ENCODE assay signal across 8 cellular contexts in the genomic region with DNA sequence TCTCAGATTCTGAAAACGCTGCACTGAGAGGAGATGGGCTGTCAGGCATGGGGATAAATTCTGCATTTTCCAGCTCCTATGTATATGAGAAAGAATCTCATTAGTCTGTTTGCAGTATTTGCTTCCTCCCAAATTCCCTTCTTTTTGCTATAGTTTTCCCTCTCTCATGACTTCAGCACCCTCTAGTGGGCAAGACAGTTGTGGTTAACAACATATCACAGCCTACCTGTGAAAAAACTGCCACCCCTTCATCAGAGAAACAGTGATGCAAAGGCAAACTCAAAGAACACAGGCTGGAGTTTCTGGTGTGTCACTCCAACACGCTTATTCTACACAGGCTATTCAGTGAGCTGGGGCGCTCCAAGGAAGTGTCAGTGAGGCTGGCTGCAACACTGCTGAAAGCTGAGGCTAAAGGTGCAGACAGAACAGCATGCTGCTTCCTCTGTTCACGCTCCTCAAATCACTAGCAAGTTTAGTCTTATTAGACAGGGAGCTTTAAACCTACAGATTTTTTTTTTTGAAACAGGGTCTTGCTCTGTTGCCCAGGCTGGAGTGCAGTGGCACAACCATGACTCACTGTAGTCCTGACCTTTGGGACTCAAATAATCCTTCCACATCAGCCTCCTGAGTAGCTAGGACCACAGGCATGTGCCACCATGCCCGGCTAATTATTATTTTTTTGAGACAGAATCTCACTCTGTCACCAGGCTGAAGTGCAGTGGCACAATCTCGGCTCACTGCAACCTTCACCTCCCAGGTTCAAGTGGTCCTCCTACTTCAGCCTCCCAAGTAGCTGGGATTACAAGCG. TPM values are rescaled to one million over a fixed set of nuclear protein-coding genes. Genes with fewer than 3 reads are reported as not detected.
DNase-seq lines count a peak whose midpoint lies in the region; ATAC-seq and TF ChIP-seq lines count a peak whose summit lies in the region.

No MANE protein-coding gene starts in this region.

- no peak for TF ChIP-seq POLR2A in testis (IDR thresholded peaks at IDR 0.05)

- H3K4me3 ChIP-seq in coronary artery = no peak overlapping the region
- no peak overlapping the region for H3K4me3 ChIP-seq in liver (ENCODE audit: low read depth in 1 of 3, low read length in 3 of 3)
- H3K4me3 ChIP-seq in testis = no peak overlapping the region

- H3K27me3 ChIP-seq in liver (ENCODE audit: control insufficient read depth in 4 of 4, insufficient read depth in 4 of 4, low read length in 3 of 4) = no peaks in the 10 kb centered on the region
- no peaks in the 10 kb centered on the region for H3K27me3 ChIP-seq in testis

- H3K9me3 ChIP-seq in liver (ENCODE audit: control insufficient read depth in 4 of 4, low read length in 3 of 4) = no peaks in the 10 kb centered on the region
- no peaks in the 10 kb centered on the region for H3K9me3 ChIP-seq in testis

- WGBS in liver = 68% methylated on average over 7 of the region's 7 CpGs
- WGBS in testis, 2 donors = 69 to 74% methylated on average over 7 of the region's 7 CpGs

- H3K9me3 Mint-ChIP-seq in activated T-cell treated with anti-CD3 and anti-CD28 coated beads, Interleukin-2, amount 50 U/mL, for 24 hours = no peaks in the 10 kb centered on the region
- no peaks in the 10 kb centered on the region for H3K9me3 Mint-ChIP-seq in T-cell

- CTCF ChIA-PET in T-cell (lab: Charles Lee) = interaction anchor here (0.5 to 2.5 kb wide), 18 partner anchors 8 to 480 kb away, joined by 3 to 30 read pairs (median 4); a partner anchor contains a TSS

- no peak overlapping the region for H3K27ac Mint-ChIP-seq in activated T-cell treated with anti-CD3 and anti-CD28 coated beads, Interleukin-2, amount 50 U/mL, for 24 hours
- no peak overlapping the region for H3K27ac Mint-ChIP-seq in T-cell

- H3K4me1 Mint-ChIP-seq in activated T-cell treated with anti-CD3 and anti-CD28 coated beads, Interleukin-2, amount 50 U/mL, for 24 hours (ENCODE audit: low read depth) = peaks cover under 1% of the 10 kb centered on the region
- H3K4me1 Mint-ChIP-seq in T-cell = no peaks in the 10 kb centered on the region

- no peak overlapping the region for H3K9ac ChIP-seq in liver (ENCODE audit: low read depth in 1 of 2, low read length in 2 of 2)

- ATAC-seq in T-cell (replicated peaks in 1 of 4) (peak in 3 of 4 experiments; percentile 63 to 68 (median 68)), GM21381 (IDR thresholded peaks at IDR 0.05; ENCODE audit: unreplicated experiment) (no peak)

- DNase-seq in activated T-cell treated with anti-CD3 and anti-CD28 coated beads for 1 hour (ENCODE audit: low read depth) = peak; percentile 24
- DNase-seq in activated T-cell treated with anti-CD3 and anti-CD28 coated beads, Interleukin-2, amount 50 U/mL, for 24 hours = no peak
- DNase-seq in NCI-H1105 (lab: John Stamatoyannopoulos, UW) = peak; percentile 55
- DNase-seq in T-cell = peak in 26 of 34 experiments; percentile 1 to 47 (median 22)
- DNase-seq in coronary artery (ENCODE audit: low spot score) = no peak
- peak; percentile 64 for DNase-seq in testis

- intact Hi-C loops in testis (cut with DNase I; ENCODE audit: low total_unique reads) = loop anchor here (10.0 kb wide), 1 partner anchor 174 kb away; no protein-coding TSS in a partner anchor

- TF ChIP-seq RAD21 in liver (IDR thresholded peaks at IDR 0.05) = peak; percentile 96 to 97

- no peaks in the 10 kb centered on the region for H3K4me1 ChIP-seq in liver (ENCODE audit: control insufficient read depth in 4 of 4, insufficient read depth in 4 of 4, low read length in 3 of 4)
- H3K4me1 ChIP-seq in testis = no peaks in the 10 kb centered on the region

- no peak overlapping the region for H3K4me3 Mint-ChIP-seq in activated T-cell treated with anti-CD3 and anti-CD28 coated beads, Interleukin-2, amount 50 U/mL, for 24 hours
- no peak overlapping the region for H3K4me3 Mint-ChIP-seq in T-cell

- no peaks in the 10 kb centered on the region for H3K27me3 Mint-ChIP-seq in activated T-cell treated with anti-CD3 and anti-CD28 coated beads, Interleukin-2, amount 50 U/mL, for 24 hours
- H3K27me3 Mint-ChIP-seq in T-cell = no peaks in the 10 kb centered on the region

- H3K27ac ChIP-seq in coronary artery = no peak overlapping the region
- no peak overlapping the region for H3K27ac ChIP-seq in liver (ENCODE audit: low read depth in 1 of 2, low read length in 2 of 2)
- H3K27ac ChIP-seq in testis = no peak overlapping the region

- TF ChIP-seq CTCF in coronary artery (IDR thresholded peaks at IDR 0.05) (peak; percentile 63), liver (IDR thresholded peaks at IDR 0.05; ENCODE audit: low read depth, low read length, missing input control) (peak; percentile 75), testis (IDR thresholded peaks at IDR 0.05) (peak; percentile 44 to 71 (median 62))

- POLR2A ChIA-PET in T-cell (lab: Charles Lee) = no interaction called here

- peaks cover 86% of the 10 kb centered on the region for H3K36me3 Mint-ChIP-seq in activated T-cell treated with anti-CD3 and anti-CD28 coated beads, Interleukin-2, amount 50 U/mL, for 24 hours (ENCODE audit: low read depth)
- H3K36me3 Mint-ChIP-seq in T-cell = peaks cover 46% of the 10 kb centered on the region

- H3K36me3 ChIP-seq in liver (ENCODE audit: control insufficient read depth in 4 of 4, insufficient read depth in 3 of 4, low read depth in 1 of 4, low read length in 3 of 4) (peaks cover 13 to 63% (median 48%) of the 10 kb centered on the region in 4 donors), testis (ENCODE audit: low read depth, missing control alignments) (no peaks in the 10 kb centered on the region)

TF ChIP-seq in liver, 16 proteins besides CTCF, POLR2A, EP300 and RAD21 (continues in another document):
- no peak for TF ChIP-seq EGR1 (IDR thresholded peaks at IDR 0.05; ENCODE audit: low read depth in 2 of 2)
- TF ChIP-seq FOXA2 (IDR thresholded peaks at IDR 0.05) = no peak
- TF ChIP-seq, protein P1, sequence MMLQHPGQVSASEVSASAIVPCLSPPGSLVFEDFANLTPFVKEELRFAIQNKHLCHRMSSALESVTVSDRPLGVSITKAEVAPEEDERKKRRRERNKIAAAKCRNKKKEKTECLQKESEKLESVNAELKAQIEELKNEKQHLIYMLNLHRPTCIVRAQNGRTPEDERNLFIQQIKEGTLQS (IDR thresholded peaks at IDR 0.05) = no peak
- TF ChIP-seq JUND (IDR thresholded peaks at IDR 0.05) = no peak
- TF ChIP-seq FOXA1 (IDR thresholded peaks at IDR 0.05) = no peak
- TF ChIP-seq, protein P2, sequence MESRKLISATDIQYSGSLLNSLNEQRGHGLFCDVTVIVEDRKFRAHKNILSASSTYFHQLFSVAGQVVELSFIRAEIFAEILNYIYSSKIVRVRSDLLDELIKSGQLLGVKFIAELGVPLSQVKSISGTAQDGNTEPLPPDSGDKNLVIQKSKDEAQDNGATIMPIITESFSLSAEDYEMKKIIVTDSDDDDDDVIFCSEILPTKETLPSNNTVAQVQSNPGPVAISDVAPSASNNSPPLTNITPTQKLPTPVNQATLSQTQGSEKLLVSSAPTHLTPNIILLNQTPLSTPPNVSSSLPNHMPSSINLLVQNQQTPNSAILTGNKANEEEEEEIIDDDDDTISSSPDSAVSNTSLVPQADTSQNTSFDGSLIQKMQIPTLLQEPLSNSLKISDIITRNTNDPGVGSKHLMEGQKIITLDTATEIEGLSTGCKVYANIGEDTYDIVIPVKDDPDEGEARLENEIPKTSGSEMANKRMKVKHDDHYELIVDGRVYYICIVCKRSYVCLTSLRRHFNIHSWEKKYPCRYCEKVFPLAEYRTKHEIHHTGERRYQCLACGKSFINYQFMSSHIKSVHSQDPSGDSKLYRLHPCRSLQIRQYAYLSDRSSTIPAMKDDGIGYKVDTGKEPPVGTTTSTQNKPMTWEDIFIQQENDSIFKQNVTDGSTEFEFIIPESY (IDR thresholded peaks at IDR 0.05) = no peak
- no peak for TF ChIP-seq HNF4G (IDR thresholded peaks at IDR 0.05)
- TF ChIP-seq, protein P3, sequence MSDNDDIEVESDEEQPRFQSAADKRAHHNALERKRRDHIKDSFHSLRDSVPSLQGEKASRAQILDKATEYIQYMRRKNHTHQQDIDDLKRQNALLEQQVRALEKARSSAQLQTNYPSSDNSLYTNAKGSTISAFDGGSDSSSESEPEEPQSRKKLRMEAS (IDR thresholded peaks at IDR 0.05) = no peak
- TF ChIP-seq RXRA (IDR thresholded peaks at IDR 0.05) = no peak
- TF ChIP-seq TAF1 (conservative IDR thresholded peaks at IDR 0.05) = no peak
- no peak for TF ChIP-seq GABPA (IDR thresholded peaks at IDR 0.05 in 1 of 2, conservative IDR thresholded peaks at IDR 0.05 in 1 of 2)
- TF ChIP-seq SP1 (IDR thresholded peaks at IDR 0.05) = no peak

RNA-seq across cellular contexts. Expression of a gene that starts 19.3 kb away (rescaled TPM):
- 1 to 10 TPM in 1 of 5 donors, under 1 TPM in 3, not detected in 1; 0.36 to 1.3 (median 0.56) TPM for total RNA-seq in T-cell
- total RNA-seq in liver = 1 to 10 TPM in 1 of 2 donors, under 1 TPM in 1; 0.56 to 5.9 TPM
- polyA plus RNA-seq in liver = 1 to 10 TPM; 3.4 to 3.6 TPM
- 10 to 100 TPM; 35.2 to 63.5 TPM for total RNA-seq in testis
- 233 TPM for polyA plus RNA-seq in testis (ENCODE audit: insufficient read depth, low read depth, low replicate concordance)

RNA-seq across cellular contexts. Expression of a gene that starts 24.9 kb away (rescaled TPM):
- 10 to 100 TPM; 15.3 to 26.1 (median 21.5) TPM for total RNA-seq in T-cell
- 1 to 10 TPM; 4.9 to 7.5 TPM for total RNA-seq in liver
- polyA plus RNA-seq in liver = 1 to 10 TPM; 2.1 to 3.1 TPM
- 10 to 100 TPM; 20.1 to 24.4 TPM for total RNA-seq in testis
- polyA plus RNA-seq in testis (ENCODE audit: insufficient read depth, low read depth, low replicate concordance) = 38.8 TPM

RNA-seq across cellular contexts. Expression of a gene that starts 37.5 kb away (rescaled TPM):
- total RNA-seq in T-cell (10 to 100 TPM; 17.3 to 28.2 (median 22.1) TPM), liver (10 to 100 TPM in 1 of 2 donors, 1 to 10 TPM in 1; 7.4 to 29.7 TPM), testis (10 to 100 TPM; 31.8 to 36.2 TPM)
- polyA plus RNA-seq in liver (10 to 100 TPM in 1 of 2 donors, 1 to 10 TPM in 1; 5.8 to 12.4 TPM), testis (ENCODE audit: insufficient read depth, low read depth, low replicate concordance) (21.5 TPM)

RNA-seq across cellular contexts. Expression of a gene that starts 38.1 kb away (rescaled TPM):
- total RNA-seq in T-cell (100 to 1,000 TPM in 3 of 5 donors, 10 to 100 TPM in 2; 78.9 to 121 (median 117) TPM), liver (10 to 100 TPM; 35.2 to 46.0 TPM), testis (100 to 1,000 TPM; 120 to 125 TPM)
- polyA plus RNA-seq in liver (10 to 100 TPM; 13.4 to 24.3 TPM), testis (ENCODE audit: insufficient read depth, low read depth, low replicate concordance) (86.6 TPM)

Comparison
In these comparisons a context has a peak if more than half of its experiments do, and no peak if none do; other contexts are left out.
1. DNase-seq: peak in activated T-cell treated with anti-CD3 and anti-CD28 coated beads for 1 hour (single experiment), NCI-H1105 (single experiment), T-cell (26 of 34) and testis (single experiment); none in activated T-cell treated with anti-CD3 and anti-CD28 coated beads, Interleukin-2, amount 50 U/mL, for 24 hours (single experiment) and coronary artery (single experiment).
2. RNA of a gene that starts 19.3 kb away (total RNA-seq): 35.2 to 63.5 TPM in testis; 0.56 to 5.9 TPM in liver and 0.36 to 1.3 TPM in T-cell; every median in the first group is over 4 times any median in the second.
3. Peak in every context shown above with its lines, with median percentiles within 50 percentile points of each other: CTCF ChIP-seq.